9 cellular contexts compared by ENCODE assay signal in genomic region chr15:22873204-22873701, GRCh38. TPM values are rescaled to one million over a fixed set of nuclear protein-coding genes. Genes with fewer than 3 reads are reported as not detected.
A peak's percentile ranks its signal among the peaks of the same experiment; 100 is the strongest.
DNase-seq lines count a peak whose midpoint lies in the region; ATAC-seq and TF ChIP-seq lines count a peak whose summit lies in the region.
"Had no signal": no experiment of that assay in that cellular context is flagged by ENCODE, and none has a peak within 500 bp of the region (broad histone marks: within the 10 kb centered on the region; RNA-seq: fewer than 3 reads in every experiment).

No MANE protein-coding gene starts in this region.

- no peak for ATAC-seq in HG03095 (IDR thresholded peaks at IDR 0.05; ENCODE audit: unreplicated experiment)

- H3K9me3 Mint-ChIP-seq in HFFc6: no peaks in the 10 kb centered on the region
- no peaks in the 10 kb centered on the region for H3K9me3 Mint-ChIP-seq in activated CD4-positive, alpha-beta memory T cell treated with anti-CD3 and anti-CD28 coated beads, Interleukin-2, amount 10 ng/mL, durations not matched to agents 7 days and 5 days

- peak overlapping the region; percentile 57; the same call in 1 of the 2 replicates for H3K4me3 Mint-ChIP-seq in HFFc6
- H3K4me3 Mint-ChIP-seq in activated CD4-positive, alpha-beta memory T cell treated with anti-CD3 and anti-CD28 coated beads, Interleukin-2, amount 10 ng/mL, durations not matched to agents 7 days and 5 days: no peak overlapping the region

- H3K27me3 Mint-ChIP-seq in HFFc6 (ENCODE audit: insufficient read depth): peaks cover 1% of the 10 kb centered on the region
- H3K27me3 Mint-ChIP-seq in activated CD4-positive, alpha-beta memory T cell treated with anti-CD3 and anti-CD28 coated beads, Interleukin-2, amount 10 ng/mL, durations not matched to agents 7 days and 5 days: no peaks in the 10 kb centered on the region

- TF ChIP-seq CTCF in A673 (conservative IDR thresholded peaks at IDR 0.05; ENCODE audit: low read depth, low read length) (no peak), HFFc6 (IDR thresholded peaks at IDR 0.05) (no peak), cardiac fibroblast (IDR thresholded peaks at IDR 0.05; ENCODE audit: low read depth, low read length) (no peak), RWPE1 (conservative IDR thresholded peaks at IDR 0.05; ENCODE audit: low read depth) (no peak)

- no peaks in the 10 kb centered on the region for H3K27me3 ChIP-seq in A673 (replicated peaks; ENCODE audit: insufficient read depth, low read depth, low read length, poor library complexity)

- H3K36me3 ChIP-seq in A673 (ENCODE audit: insufficient read depth, low read length, poor library complexity, severe bottlenecking): peaks cover 54% of the 10 kb centered on the region

- peaks cover 57% of the 10 kb centered on the region for H3K36me3 Mint-ChIP-seq in HFFc6 (ENCODE audit: low read depth)
- peaks cover 30% of the 10 kb centered on the region for H3K36me3 Mint-ChIP-seq in activated CD4-positive, alpha-beta memory T cell treated with anti-CD3 and anti-CD28 coated beads, Interleukin-2, amount 10 ng/mL, durations not matched to agents 7 days and 5 days (ENCODE audit: low read depth)

- H3K27ac ChIP-seq in A673 (ENCODE audit: low read depth, low read length, poor library complexity, severe bottlenecking) (peak overlapping the region; percentile 56), RWPE1 (no peak overlapping the region)

- peaks cover 25% of the 10 kb centered on the region for H3K4me1 Mint-ChIP-seq in HFFc6 (ENCODE audit: low read depth)
- H3K4me1 Mint-ChIP-seq in activated CD4-positive, alpha-beta memory T cell treated with anti-CD3 and anti-CD28 coated beads, Interleukin-2, amount 10 ng/mL, durations not matched to agents 7 days and 5 days: no peaks in the 10 kb centered on the region

- intact Hi-C loops in A673 (cut with micrococcal nuclease; ENCODE audit: unreplicated experiment): loop anchor here (5.0 kb wide), 2 partner anchors 34 to 36 kb away; partner anchors contain the start of gene NIPA2

- POLR2A ChIA-PET in A673 (lab: Charles Lee; ENCODE audit: low non-redundant PET) (no interaction called here), RWPE1 (lab: Yijun Ruan, JAX; ENCODE audit: low non-redundant PET) (no interaction called here)
- POLR2A ChIA-PET in activated CD4-positive, alpha-beta memory T cell treated with anti-CD3 and anti-CD28 coated beads, Interleukin-2, amount 10 ng/mL, durations not matched to agents 7 days and 5 days (lab: Charles Lee): no interaction called here

- no TSS peak for BruUV-seq in A673 (replicated peaks; lab: Mats Ljungman, UMichigan)

- CTCF ChIA-PET in A673 (lab: Charles Lee) (no interaction called here), RWPE1 (lab: Yijun Ruan, JAX) (interaction anchor here (0.6 to 0.7 kb wide), 2 partner anchors 10 to 31 kb away, joined by 3 to 4 read pairs; no protein-coding TSS in a partner anchor)
- CTCF ChIA-PET in activated CD4-positive, alpha-beta memory T cell treated with anti-CD3 and anti-CD28 coated beads, Interleukin-2, amount 10 ng/mL, durations not matched to agents 7 days and 5 days (lab: Charles Lee): no interaction called here

- H3K9me3 ChIP-seq in A673 (ENCODE audit: low read depth, low read length, poor library complexity, severe bottlenecking): no peaks in the 10 kb centered on the region

- H3K4me1 ChIP-seq in A673 (ENCODE audit: insufficient read depth, low read length, poor library complexity, severe bottlenecking): peaks cover 3% of the 10 kb centered on the region

- DNase-seq in A673 (ENCODE audit: low spot score) (peak; percentile 85), HFFc6 (peak; percentile 77), cardiac fibroblast (ENCODE audit: low read depth in 2 of 2) (peak; percentile 64 to 66), kidney tubule cell (ENCODE audit: low spot score) (peak; percentile 66), LoVo (ENCODE audit: low spot score) (no peak), RWPE1 (ENCODE audit: low spot score) (no peak)
- DNase-seq in activated CD4-positive, alpha-beta memory T cell treated with anti-CD3 and anti-CD28 coated beads, Interleukin-2, amount 10 ng/mL, durations not matched to agents 7 days and 5 days: no peak
- DNase-seq: NCI-H1092 treated with DMSO at 0.1 percent for 48 hours had no signal

- no peak overlapping the region for H3K4me3 ChIP-seq in A673 (ENCODE audit: low read depth, low read length, poor library complexity, severe bottlenecking)
- no peak overlapping the region for H3K4me3 ChIP-seq in cardiac fibroblast (replicated peaks in 1 of 2; ENCODE audit: low read depth in 2 of 2, low read length in 2 of 2)

- peak overlapping the region; percentile 91 for H3K27ac Mint-ChIP-seq in HFFc6
- H3K27ac Mint-ChIP-seq in activated CD4-positive, alpha-beta memory T cell treated with anti-CD3 and anti-CD28 coated beads, Interleukin-2, amount 10 ng/mL, durations not matched to agents 7 days and 5 days: no peak overlapping the region

RNA-seq across cellular contexts. Expression of gene NIPA2, which starts 34.8 kb away (rescaled TPM):
- total RNA-seq in A673 (2021): 78.8 and 87.2 TPM in 2 replicates
- total RNA-seq in HFFc6 (2021; fragmentation: NEBNext Ultra II Directional; extraction: Animal tissue kit (Norgen Biotek cat#: 25700)): 10 to 100 TPM; 71.7 to 92.4 (median 76.6) TPM
- total RNA-seq in activated CD4-positive, alpha-beta memory T cell treated with anti-CD3 and anti-CD28 coated beads, Interleukin-2, amount 10 ng/mL, durations not matched to agents 7 days and 5 days: 10 to 100 TPM; 47.1 to 49.9 TPM

Comparison
In these comparisons a context has a peak if more than half of its experiments do, and no peak if none do; other contexts are left out.
1. DNase-seq: peak in A673 (single experiment), HFFc6 (single experiment), cardiac fibroblast (2 of 2) and kidney tubule cell (single experiment); none in activated CD4-positive, alpha-beta memory T cell treated with anti-CD3 and anti-CD28 coated beads, Interleukin-2, amount 10 ng/mL, durations not matched to agents 7 days and 5 days (single experiment), LoVo (single experiment) and RWPE1 (single experiment).